6 cellular contexts compared by ENCODE assay signal in genomic region chr10:97633921-97634320, GRCh38. TPM values are rescaled to one million over a fixed set of nuclear protein-coding genes. Genes with fewer than 3 reads are reported as not detected.
DNase-seq lines count a peak whose midpoint lies in the region; ATAC-seq, FAIRE-seq and TF ChIP-seq lines count a peak whose summit lies in the region.

No MANE protein-coding gene starts in this region.

- H3K27ac ChIP-seq in endodermal cell (ENCODE audit: low read depth, low read length) (peak overlapping the region; percentile 54), small intestine (ENCODE audit: low read depth in 1 of 2, low read length in 1 of 2) (no peak overlapping the region)

- no peak overlapping the region for H3K9ac ChIP-seq in endodermal cell (ENCODE audit: extremely low read depth, low read length, poor library complexity, severe bottlenecking)

- H3K36me3 ChIP-seq in endodermal cell (ENCODE audit: control insufficient read depth, insufficient read depth, low read length) (no peaks in the 10 kb centered on the region), small intestine (ENCODE audit: control insufficient read depth in 2 of 2, insufficient read depth in 2 of 2, low read length in 2 of 2) (no peaks in the 10 kb centered on the region)

- 91 to 93% methylated on average over 7 to 8 of the region's 8 CpGs for WGBS in endodermal cell (ENCODE audit: insufficient coverage in 1 of 2, insufficient read length in 1 of 2), 2 experiments
- WGBS in small intestine, 3 donors: 28 to 82% (median 39%) methylated on average over 8 of the region's 8 CpGs

- H3K9me3 ChIP-seq in endodermal cell (ENCODE audit: control insufficient read depth, low read length) (no peaks in the 10 kb centered on the region), small intestine (ENCODE audit: control insufficient read depth, low read depth) (no peaks in the 10 kb centered on the region)

- TF ChIP-seq CTCF in AG09309 (IDR thresholded peaks at IDR 0.05; ENCODE audit: control insufficient read depth, insufficient read depth, low read depth, low read length, missing control alignments) (no peak), endodermal cell (conservative IDR thresholded peaks at IDR 0.05) (peak; percentile 56)

- H3K27me3 Mint-ChIP-seq in endodermal cell (ENCODE audit: insufficient read depth): no peaks in the 10 kb centered on the region

- H3K27me3 ChIP-seq in endodermal cell (ENCODE audit: control insufficient read depth, insufficient read depth, low read length, poor library complexity, severe bottlenecking): no peaks in the 10 kb centered on the region
- no peaks in the 10 kb centered on the region for H3K27me3 ChIP-seq in small intestine (ENCODE audit: control insufficient read depth in 2 of 2, insufficient read depth in 2 of 2, low read length in 2 of 2)

- H3K4me1 ChIP-seq in endodermal cell (ENCODE audit: control insufficient read depth, insufficient read depth, low read length) (no peaks in the 10 kb centered on the region), small intestine (ENCODE audit: control insufficient read depth in 2 of 2, insufficient read depth in 1 of 2, low read depth in 1 of 2, low read length in 1 of 2) (no peaks in the 10 kb centered on the region)

- no peaks in the 10 kb centered on the region for H3K9me3 Mint-ChIP-seq in endodermal cell

- peaks cover 5% of the 10 kb centered on the region for H3K4me1 Mint-ChIP-seq in endodermal cell

- ATAC-seq in GM18868 (IDR thresholded peaks at IDR 0.05; ENCODE audit: unreplicated experiment): no peak

- peak overlapping the region; percentile 97 for H3K27ac Mint-ChIP-seq in endodermal cell

- peak overlapping the region; percentile 88; the same call in 1 of the 2 replicates for H3K4me3 ChIP-seq in AG09309 (ENCODE audit: control insufficient read depth, low read depth, low read length)
- H3K4me3 ChIP-seq in endodermal cell (ENCODE audit: low read length): peak overlapping the region; percentile 93
- peak overlapping the region in 1 of 2 donors; percentile 73 for H3K4me3 ChIP-seq in small intestine (ENCODE audit: low read depth in 1 of 2, low read length in 2 of 2)

- no peak for DNase-seq in AG09309 (ENCODE audit: low read depth)
- peak; percentile 44 for DNase-seq in NCI-H69 (lab: John Stamatoyannopoulos, UW)
- peak; percentile 63 for DNase-seq in endodermal cell
- DNase-seq in small intestine: peak; percentile 16
- no peak for DNase-seq in NCI-H1694 (lab: John Stamatoyannopoulos, UW)

- H3K36me3 Mint-ChIP-seq in endodermal cell (ENCODE audit: low read depth): no peaks in the 10 kb centered on the region

- no peak for FAIRE-seq in small intestine (lab: Jason Lieb, UNC)

- H3K4me3 Mint-ChIP-seq in endodermal cell: peak overlapping the region; percentile 97

RNA-seq across cellular contexts. Expression of gene MORN4, which starts 0.6 kb away (rescaled TPM):
- 10 to 100 TPM; 19.0 to 21.3 TPM for total RNA-seq in endodermal cell
- polyA plus RNA-seq in endodermal cell (2013, experiment 1 of 2): 27.5 TPM
- polyA plus RNA-seq in endodermal cell (2013, experiment 2 of 2): 26.4 TPM
- polyA plus RNA-seq in small intestine: 1 to 10 TPM in 1 of 3 donors, not detected in 2; 4.0 TPM

RNA-seq across cellular contexts. Expression of gene PI4K2A, which starts 6.5 kb away (rescaled TPM):
- total RNA-seq in endodermal cell: 10 to 100 TPM; 14.5 to 18.1 TPM
- 14.4 TPM for polyA plus RNA-seq in endodermal cell (2013, experiment 1 of 2)
- 13.6 TPM for polyA plus RNA-seq in endodermal cell (2013, experiment 2 of 2)
- 10 to 100 TPM in 2 of 3 donors, 1 to 10 TPM in 1; 9.5 to 13.5 (median 10.5) TPM for polyA plus RNA-seq in small intestine

RNA-seq across cellular contexts. Expression of gene C10orf62, which starts 44.4 kb away (rescaled TPM):
- total RNA-seq in endodermal cell: not detected
- polyA plus RNA-seq in endodermal cell (2013, experiment 1 of 2): not detected
- polyA plus RNA-seq in endodermal cell (2013, experiment 2 of 2): not detected
- not detected for polyA plus RNA-seq in small intestine

RNA-seq across cellular contexts. Expression of gene HOGA1, which starts 49.7 kb away (rescaled TPM):
- total RNA-seq in endodermal cell: 1 to 10 TPM in 1 of 2 donors, under 1 TPM in 1; 0.15 to 1.7 TPM
- polyA plus RNA-seq in endodermal cell (2013, experiment 1 of 2): 1.00 TPM
- polyA plus RNA-seq in endodermal cell (2013, experiment 2 of 2): 0.70 TPM
- polyA plus RNA-seq in small intestine: under 1 TPM; 0.45 to 0.81 (median 0.51) TPM

RNA-seq across cellular contexts. Expression of gene AVPI1, which starts 53.1 kb away (rescaled TPM):
- 1 to 10 TPM; 3.9 to 4.3 TPM for total RNA-seq in endodermal cell
- polyA plus RNA-seq in endodermal cell (2013, experiment 1 of 2): 2.7 TPM
- 2.7 TPM for polyA plus RNA-seq in endodermal cell (2013, experiment 2 of 2)
- 10 to 100 TPM; 18.2 to 48.9 (median 44.7) TPM for polyA plus RNA-seq in small intestine

Comparison
In these comparisons a context has a peak if more than half of its experiments do, and no peak if none do; other contexts are left out.
1. DNase-seq: peak in NCI-H69 (single experiment), endodermal cell (single experiment) and small intestine (single experiment); none in AG09309 (single experiment) and NCI-H1694 (single experiment).